8 cellular contexts compared by ENCODE assay signal in the genomic region with DNA sequence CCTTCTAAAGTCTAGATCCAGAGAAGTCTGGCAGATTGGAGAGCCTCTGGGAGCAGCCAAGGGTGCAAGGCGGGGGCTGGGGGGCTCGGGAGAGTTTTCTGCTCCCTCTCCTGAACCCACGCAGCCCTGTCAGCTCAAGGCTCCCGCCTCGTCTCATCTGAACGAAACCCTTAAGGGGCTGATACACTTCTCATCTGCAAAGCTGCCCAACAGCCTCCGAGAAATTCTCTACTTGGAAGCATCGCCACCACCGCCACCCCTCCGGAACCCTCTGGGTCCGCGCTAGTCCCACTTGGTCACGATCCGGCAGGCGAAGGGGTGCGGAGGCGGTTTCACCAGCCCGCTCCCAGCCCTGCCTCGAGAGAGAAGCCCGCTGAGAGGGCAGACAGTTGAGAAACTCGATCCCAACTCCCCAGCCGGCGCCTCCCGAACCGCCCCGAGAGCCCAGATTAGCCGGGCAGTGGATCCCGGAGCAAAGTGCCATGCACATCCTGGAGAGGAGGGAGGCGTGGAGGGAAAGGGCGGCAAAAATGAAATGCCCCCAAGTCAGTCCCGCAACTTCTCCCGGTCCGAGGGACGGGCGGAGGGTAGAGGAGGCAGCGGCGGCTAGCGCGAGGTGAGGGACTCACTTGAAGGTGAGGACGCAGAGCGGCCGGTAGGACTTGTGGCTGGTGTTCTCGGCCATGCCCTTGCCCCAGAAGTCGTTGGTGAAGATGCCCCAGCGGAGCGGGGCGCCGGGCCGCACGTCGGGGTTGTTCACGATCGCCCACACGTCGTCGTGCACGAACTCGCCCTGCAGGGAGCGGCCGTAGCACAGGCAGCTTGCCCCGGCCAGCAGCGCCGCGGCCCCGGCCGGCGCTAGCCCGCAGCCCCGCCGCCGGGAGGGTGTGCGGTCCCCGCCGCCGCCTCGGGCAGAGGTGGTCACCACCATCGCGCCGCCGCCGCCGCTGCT. TPM values are rescaled to one million over a fixed set of nuclear protein-coding genes. Genes with fewer than 3 reads are reported as not detected.
A peak's percentile ranks its signal among the peaks of the same experiment; 100 is the strongest.
DNase-seq lines count a peak whose midpoint lies in the region; ATAC-seq and TF ChIP-seq lines count a peak whose summit lies in the region.

No MANE protein-coding gene starts in this region.

- H3K9me3 ChIP-seq in ascending aorta (no peaks in the 10 kb centered on the region), iPS-18c (ENCODE audit: control insufficient read depth, insufficient read depth, low read length) (no peaks in the 10 kb centered on the region), skeletal muscle tissue (ENCODE audit: control insufficient read depth in 3 of 3, low read length in 3 of 3) (no peaks in the 10 kb centered on the region)

- H3K36me3 ChIP-seq in ascending aorta: no peaks in the 10 kb centered on the region
- H3K36me3 ChIP-seq in skeletal muscle tissue (ENCODE audit: control insufficient read depth in 3 of 3, insufficient read depth in 3 of 3, low read length in 3 of 3): no peaks in the 10 kb centered on the region

- ATAC-seq in GM19455 (IDR thresholded peaks at IDR 0.05; ENCODE audit: unreplicated experiment) (peak; percentile 17), GM18520 (IDR thresholded peaks at IDR 0.05; ENCODE audit: unreplicated experiment) (no peak), GM21526 (IDR thresholded peaks at IDR 0.05; ENCODE audit: low FRiP score, unreplicated experiment) (no peak)

- peak; percentile 36 for DNase-seq in AG20443 (ENCODE audit: low spot score)
- peak; percentile 43 for DNase-seq in LHCN-M2 (ENCODE audit: low read depth)
- DNase-seq in ascending aorta (ENCODE audit: low spot score in 2 of 2): peak in 1 of 2 donors; percentile 69

- peaks cover 0 to 19% of the 10 kb centered on the region in 2 donors for H3K4me1 ChIP-seq in ascending aorta
- H3K4me1 ChIP-seq in skeletal muscle tissue (ENCODE audit: control insufficient read depth in 3 of 3, insufficient read depth in 3 of 3, low read length in 3 of 3): peaks cover 15 to 20% (median 20%) of the 10 kb centered on the region in 3 donors

- H3K9ac ChIP-seq in skeletal muscle tissue (ENCODE audit: low read depth in 1 of 3, low read length in 3 of 3): peak overlapping the region; percentile 84 to 87 (median 85)

- H3K4me3 ChIP-seq in ascending aorta (peak overlapping the region; percentile 75 to 94), iPS-18c (ENCODE audit: insufficient read depth, low read depth, low read length) (peak overlapping the region; percentile 59), skeletal muscle tissue (ENCODE audit: low read length in 3 of 3) (peak overlapping the region; percentile 86 to 92 (median 88))

- TF ChIP-seq CTCF in ascending aorta (IDR thresholded peaks at IDR 0.05): peak in 1 of 3 experiments; percentile 22

- intact Hi-C loops in ascending aorta (cut with DNase I): loop anchor here (5.0 to 10.0 kb wide), 6 partner anchors 41 to 969 kb away; partner anchors contain the start of genes CAPRIN2 and ERGIC2

- H3K27me3 ChIP-seq in ascending aorta: no peaks in the 10 kb centered on the region
- no peaks in the 10 kb centered on the region for H3K27me3 ChIP-seq in skeletal muscle tissue (ENCODE audit: control insufficient read depth in 3 of 3, insufficient read depth in 3 of 3, low read length in 3 of 3)

- peak overlapping the region; percentile 87 to 91 for H3K27ac ChIP-seq in ascending aorta
- H3K27ac ChIP-seq in skeletal muscle tissue (ENCODE audit: low read depth, low read length): peak overlapping the region; percentile 96

RNA-seq across cellular contexts. Expression of gene TMTC1, which starts 0.6 kb away (rescaled TPM):
- total RNA-seq in LHCN-M2 (2014; rRNA removed): 111 and 136 TPM in 2 replicates
- 10.6 TPM for polyA plus RNA-seq in LHCN-M2 (2012)
- total RNA-seq in ascending aorta: 176 TPM
- total RNA-seq in skeletal muscle tissue: 37.6 TPM
